In the genomic region with DNA sequence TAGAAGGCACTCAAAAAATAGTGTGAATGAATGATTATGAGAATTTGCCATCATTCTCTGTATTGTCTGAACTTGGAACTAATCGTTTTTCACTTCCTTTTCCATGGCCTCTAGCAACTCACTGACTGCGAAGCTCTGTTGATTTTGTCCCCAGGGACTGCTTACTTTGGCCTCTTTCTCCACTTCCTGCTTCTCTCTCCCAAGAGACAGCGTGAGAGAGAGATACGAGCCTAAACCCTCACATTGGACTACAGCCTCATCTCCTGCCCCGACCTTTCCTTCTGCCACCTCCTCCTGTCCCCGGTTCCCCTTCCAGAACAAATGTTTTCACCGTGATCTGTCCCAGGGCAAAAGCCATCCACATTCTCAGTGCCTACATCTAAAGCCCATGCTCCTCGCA, we compare ENCODE assay signal across 9 cellular contexts.
DNase-seq lines count a peak whose midpoint lies in the region; ATAC-seq and TF ChIP-seq lines count a peak whose summit lies in the region.
"Had no signal": no experiment of that assay in that cellular context is flagged by ENCODE, and none has a peak within 500 bp of the region (broad histone marks: within the 10 kb centered on the region; RNA-seq: fewer than 3 reads in every experiment).

No MANE protein-coding gene starts in this region.

- no peaks in the 10 kb centered on the region for H3K79me2 ChIP-seq in SK-N-SH (ENCODE audit: insufficient read depth)
- H3K79me2 ChIP-seq in osteoblast (ENCODE audit: insufficient read depth, low read length), result no peaks in the 10 kb centered on the region

- CTCF ChIA-PET in SK-N-SH (lab: Yijun Ruan, JAX), result interaction anchor here (0.8 to 5.5 kb wide), 6 partner anchors 21 to 67 kb away, joined by 3 to 45 read pairs (median 3); no protein-coding TSS in a partner anchor
- CTCF ChIA-PET in activated CD4-positive, alpha-beta T cell treated with anti-CD3 and anti-CD28 coated beads for 36 hours (lab: Charles Lee), result interaction anchor here (1.0 kb wide), 1 partner anchor 10 kb away, joined by 3 read pairs; no protein-coding TSS in a partner anchor

- H3K4me1 Mint-ChIP-seq in activated CD4-positive, alpha-beta T cell treated with anti-CD3 and anti-CD28 coated beads for 36 hours, result peaks cover under 1% of the 10 kb centered on the region

- H3K4me3 Mint-ChIP-seq in activated CD4-positive, alpha-beta T cell treated with anti-CD3 and anti-CD28 coated beads for 36 hours, result no peak overlapping the region

- no peaks in the 10 kb centered on the region for H3K9me2 ChIP-seq in SK-N-SH

- no peaks in the 10 kb centered on the region for H3K9me3 Mint-ChIP-seq in activated CD4-positive, alpha-beta T cell treated with anti-CD3 and anti-CD28 coated beads for 36 hours (ENCODE audit: low read depth)

- TF ChIP-seq EP300 in SK-N-SH (IDR thresholded peaks at IDR 0.05; ENCODE audit: borderline replicate concordance in 1 of 2, low read depth in 1 of 2, low read length in 1 of 2), result no peak

- H3K9ac ChIP-seq in SK-N-SH, result no peak overlapping the region

- H3K27ac Mint-ChIP-seq in activated CD4-positive, alpha-beta T cell treated with anti-CD3 and anti-CD28 coated beads for 36 hours, result no peak overlapping the region

- ATAC-seq in GM18870 (IDR thresholded peaks at IDR 0.05; ENCODE audit: unreplicated experiment), result peak; percentile 99
- peak; percentile 88 for ATAC-seq in HG02798 (IDR thresholded peaks at IDR 0.05; ENCODE audit: poor library complexity, unreplicated experiment)
- no peak for ATAC-seq in activated CD4-positive, alpha-beta T cell treated with anti-CD3 and anti-CD28 coated beads for 36 hours
- ATAC-seq in left lung, result no peak

- H3K27ac ChIP-seq in SK-N-SH (ENCODE audit: low read depth in 2 of 2, low read length in 1 of 2) (peak overlapping the region; percentile 58 to 100; a peak in 3 of 4 replicates), osteoblast (ENCODE audit: low read depth, low read length) (no peak overlapping the region), left lung (no peak overlapping the region)

- peak overlapping the region; percentile 17; the same call in 1 of the 2 replicates for H3K4me2 ChIP-seq in SK-N-SH
- H3K4me2 ChIP-seq in osteoblast (ENCODE audit: insufficient read depth, low read length), result peak overlapping the region; percentile 15

- H3K4me1 ChIP-seq in SK-N-SH (ENCODE audit: control insufficient read depth in 1 of 2, insufficient read depth in 2 of 2, low read depth in 1 of 2, low read length in 1 of 2), result peaks cover 12 to 68% of the 10 kb centered on the region in 2 experiments; a peak in 3 of 4 replicates
- H3K4me1 ChIP-seq in osteoblast (ENCODE audit: insufficient read depth, low read length), result peaks cover 6% of the 10 kb centered on the region
- no peaks in the 10 kb centered on the region for H3K4me1 ChIP-seq in left lung

- POLR2A ChIA-PET in SK-N-SH (lab: Yijun Ruan, JAX), result interaction anchor here (1.0 to 10.9 kb wide), 5 partner anchors 35 to 62 kb away, joined by 3 to 190 read pairs (median 5); no protein-coding TSS in a partner anchor
- POLR2A ChIA-PET in activated CD4-positive, alpha-beta T cell treated with anti-CD3 and anti-CD28 coated beads for 36 hours (lab: Charles Lee), result no interaction called here

- intact Hi-C loops in activated CD4-positive, alpha-beta T cell treated with anti-CD3 and anti-CD28 coated beads for 36 hours (cut with DNase I, micrococcal nuclease), result loop anchor here in 1 of 2 experiments (10.0 kb wide), 1 partner anchor 135 kb away; no protein-coding TSS in a partner anchor
- intact Hi-C loops in left lung (cut with DNase I), result no loop called here

- TF ChIP-seq CTCF in SK-N-SH (IDR thresholded peaks at IDR 0.05) (no peak), osteoblast (IDR thresholded peaks at IDR 0.05; ENCODE audit: extremely low read depth, low read depth, low read length) (no peak), left lung (IDR thresholded peaks at IDR 0.05) (no peak)

- no peaks in the 10 kb centered on the region for H3K36me3 Mint-ChIP-seq in activated CD4-positive, alpha-beta T cell treated with anti-CD3 and anti-CD28 coated beads for 36 hours (ENCODE audit: low read depth)

- peaks cover 13% of the 10 kb centered on the region for H3K27me3 Mint-ChIP-seq in activated CD4-positive, alpha-beta T cell treated with anti-CD3 and anti-CD28 coated beads for 36 hours

- peaks cover 2% of the 10 kb centered on the region for H3F3A ChIP-seq in SK-N-SH (replicated peaks; ENCODE audit: insufficient read depth)

- H3K36me3 ChIP-seq in SK-N-SH (replicated peaks in 1 of 2; ENCODE audit: control insufficient read depth in 1 of 2, insufficient read depth in 2 of 2, low read length in 1 of 2) (peaks cover 0 to 52% of the 10 kb centered on the region in 2 experiments), osteoblast (ENCODE audit: insufficient read depth, low read length) (no peaks in the 10 kb centered on the region), left lung (no peaks in the 10 kb centered on the region)

- no peak overlapping the region for H2AFZ ChIP-seq in SK-N-SH (ENCODE audit: low read depth)
- H2AFZ ChIP-seq in osteoblast (ENCODE audit: low read length), result no peak overlapping the region

- WGBS in SK-N-SH (ENCODE audit: low lambda C conversion rate), result 55% methylated on average over 8 of the region's 8 CpGs

- H3K27me3 ChIP-seq in SK-N-SH (ENCODE audit: insufficient read depth) (no peaks in the 10 kb centered on the region), osteoblast (ENCODE audit: insufficient read depth, low read length) (no peaks in the 10 kb centered on the region), left lung (peaks cover 0 to 67% of the 10 kb centered on the region in 2 donors)

- DNase-seq in SK-N-SH (no peak), osteoblast (ENCODE audit: insufficient read length, low spot score, missing footprints) (peak; percentile 83), DMS79 treated with DMSO at 0.1 percent for 48 hours (lab: John Stamatoyannopoulos, UW) (no peak), left lung (no peak)
- no peak for DNase-seq in activated CD4-positive, alpha-beta T cell treated with anti-CD3 and anti-CD28 coated beads for 36 hours
- DNase-seq in activated CD8-positive, alpha-beta memory T cell treated with anti-CD3 and anti-CD28 coated beads, Interleukin-2, amount 50 U/mL, for 4 hours, result no peak
- DNase-seq: islet precursor cell had no signal

- H3K9me3 ChIP-seq in SK-N-SH, result no peaks in the 10 kb centered on the region
- H3K9me3 ChIP-seq in osteoblast (ENCODE audit: low read depth, low read length), result no peaks in the 10 kb centered on the region
- H3K9me3 ChIP-seq in left lung, result no peaks in the 10 kb centered on the region

- no peaks in the 10 kb centered on the region for H4K20me1 ChIP-seq in SK-N-SH (ENCODE audit: insufficient read depth)
- peaks cover 2% of the 10 kb centered on the region for H4K20me1 ChIP-seq in osteoblast (ENCODE audit: insufficient read depth, low read length)

- H3K4me3 ChIP-seq in SK-N-SH (ENCODE audit: low read depth in 2 of 2, low read length in 1 of 2) (peak overlapping the region in 1 of 2 experiments; percentile 45; a peak in 2 of 4 replicates), osteoblast (ENCODE audit: insufficient read depth, low read length) (no peak overlapping the region), left lung (no peak overlapping the region)

- TF ChIP-seq RAD21 in SK-N-SH (IDR thresholded peaks at IDR 0.05; ENCODE audit: low read length), result no peak

TF ChIP-seq in SK-N-SH, 30 proteins besides CTCF, POLR2A, EP300 and RAD21 (continues in another document):
- TF ChIP-seq YY1 (IDR thresholded peaks at IDR 0.05; ENCODE audit: low read depth), result no peak
- TF ChIP-seq RXRA (IDR thresholded peaks at IDR 0.05; ENCODE audit: borderline replicate concordance, low read depth), result no peak
- no peak for TF ChIP-seq MXI1 (IDR thresholded peaks at IDR 0.05; ENCODE audit: low read depth, low read length)
- no peak for TF ChIP-seq TAF1 (IDR thresholded peaks at IDR 0.05; ENCODE audit: borderline replicate concordance, low read depth, low read length)
- no peak for TF ChIP-seq GABPA (IDR thresholded peaks at IDR 0.05; ENCODE audit: low read depth)
- TF ChIP-seq POLR2AphosphoS5 (IDR thresholded peaks at IDR 0.05; ENCODE audit: low read depth, low read length), result no peak
- no peak for TF ChIP-seq JUND (IDR thresholded peaks at IDR 0.05)
- no peak for TF ChIP-seq USF2 (IDR thresholded peaks at IDR 0.05; ENCODE audit: borderline replicate concordance, low read depth, low read length)
- TF ChIP-seq NFIC (IDR thresholded peaks at IDR 0.05; ENCODE audit: borderline replicate concordance), result no peak
- TF ChIP-seq, protein P1, sequence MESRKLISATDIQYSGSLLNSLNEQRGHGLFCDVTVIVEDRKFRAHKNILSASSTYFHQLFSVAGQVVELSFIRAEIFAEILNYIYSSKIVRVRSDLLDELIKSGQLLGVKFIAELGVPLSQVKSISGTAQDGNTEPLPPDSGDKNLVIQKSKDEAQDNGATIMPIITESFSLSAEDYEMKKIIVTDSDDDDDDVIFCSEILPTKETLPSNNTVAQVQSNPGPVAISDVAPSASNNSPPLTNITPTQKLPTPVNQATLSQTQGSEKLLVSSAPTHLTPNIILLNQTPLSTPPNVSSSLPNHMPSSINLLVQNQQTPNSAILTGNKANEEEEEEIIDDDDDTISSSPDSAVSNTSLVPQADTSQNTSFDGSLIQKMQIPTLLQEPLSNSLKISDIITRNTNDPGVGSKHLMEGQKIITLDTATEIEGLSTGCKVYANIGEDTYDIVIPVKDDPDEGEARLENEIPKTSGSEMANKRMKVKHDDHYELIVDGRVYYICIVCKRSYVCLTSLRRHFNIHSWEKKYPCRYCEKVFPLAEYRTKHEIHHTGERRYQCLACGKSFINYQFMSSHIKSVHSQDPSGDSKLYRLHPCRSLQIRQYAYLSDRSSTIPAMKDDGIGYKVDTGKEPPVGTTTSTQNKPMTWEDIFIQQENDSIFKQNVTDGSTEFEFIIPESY (IDR thresholded peaks at IDR 0.05; ENCODE audit: borderline replicate concordance, low read depth), result no peak
- no peak for TF ChIP-seq TCF12 (IDR thresholded peaks at IDR 0.05)
- no peak for TF ChIP-seq SIN3A (IDR thresholded peaks at IDR 0.05; ENCODE audit: borderline replicate concordance, low read depth, low read length)
- TF ChIP-seq FOXJ3 (CRISPR knock-in tag; IDR thresholded peaks at IDR 0.05), result no peak
- TF ChIP-seq SMC3 (IDR thresholded peaks at IDR 0.05; ENCODE audit: low read depth, low read length), result no peak

Comparison
In these comparisons a context has a peak if more than half of its experiments do, and no peak if none do; other contexts are left out.
1. ATAC-seq: peak in GM18870 (single experiment) and HG02798 (single experiment); none in activated CD4-positive, alpha-beta T cell treated with anti-CD3 and anti-CD28 coated beads for 36 hours (single experiment) and left lung (single experiment).
2. H3K27ac ChIP-seq: peak in SK-N-SH (2 of 2); none in osteoblast (single experiment) and left lung (0 of 2).